ENCODE assay signal across 1 cellular context in genomic region chr2:173979721-173980351, GRCh38.
TF ChIP-seq lines count a peak whose summit lies in the region.

No MANE protein-coding gene starts in this region.

TF ChIP-seq in IMR-90, 13 proteins besides CTCF, POLR2A, EP300 and RAD21:
- TF ChIP-seq BHLHE40 (IDR thresholded peaks at IDR 0.05; ENCODE audit: low read depth, low read length) (no peak), CHD1 (IDR thresholded peaks at IDR 0.05; ENCODE audit: low read depth, low read length) (no peak), RCOR1 (IDR thresholded peaks at IDR 0.05; ENCODE audit: insufficient replicate concordance, low read length) (no peak), SMC3 (IDR thresholded peaks at IDR 0.05; ENCODE audit: low read depth, low read length) (no peak), CEBPB (IDR thresholded peaks at IDR 0.05; ENCODE audit: low read depth, low read length) (peak; percentile 45; the same call in 1 of the 2 replicates), ELK1 (IDR thresholded peaks at IDR 0.05; ENCODE audit: borderline replicate concordance, low read depth, low read length) (no peak)
